14 cellular contexts compared by ENCODE assay signal in genomic region chr1:108461758-108462157, GRCh38. TPM values are rescaled to one million over a fixed set of nuclear protein-coding genes. Genes with fewer than 3 reads are reported as not detected.
DNase-seq lines count a peak whose midpoint lies in the region; ATAC-seq and TF ChIP-seq lines count a peak whose summit lies in the region.
"Not testable (repeated sequence)": the region's sequence is repeated elsewhere in the genome, so short reads cannot be mapped to it uniquely, and the experiment has no call there.
"Had no signal": no experiment of that assay in that cellular context is flagged by ENCODE, and none has a peak within 500 bp of the region (broad histone marks: within the 10 kb centered on the region; RNA-seq: fewer than 3 reads in every experiment).

No MANE protein-coding gene starts in this region.

- not testable (repeated sequence) for H4K20me1 ChIP-seq in DND-41 (ENCODE audit: insufficient read depth, low read length)

- not testable (repeated sequence) for H3K36me3 ChIP-seq in DND-41 (ENCODE audit: insufficient read depth, low read length); mucosa of descending colon (ENCODE audit: low read depth)

- ATAC-seq in DND-41 (ENCODE audit: insufficient read depth, low read depth) (0 out of 3 replicates have a peak, but pooled peaks have one; percentile 22), left colon (peak; percentile 82), mucosa of descending colon (peak; percentile 72)
- peak; percentile 17 for ATAC-seq in stimulated activated memory B cell treated with anti-CD40 and anti-IgM and Interleukin-4, amounts not matched to agents 10 μg/mL and 1 μg/mL and 100 μg/mL, for 72 hours

- not testable (repeated sequence) for H3K9ac ChIP-seq in DND-41 (ENCODE audit: low read depth, low read length)

- not testable (repeated sequence) for DNase-seq in DND-41, left colon, mucosa of descending colon

- H3K4me1 ChIP-seq in DND-41 (ENCODE audit: insufficient read depth, low read length); mucosa of descending colon (ENCODE audit: low read depth): not testable (repeated sequence)

- H2AFZ ChIP-seq in DND-41 (ENCODE audit: low read depth, low read length): not testable (repeated sequence)

- not testable (repeated sequence) for H3K27ac Mint-ChIP-seq in stimulated activated memory B cell treated with anti-CD40 and anti-IgM and Interleukin-4, amounts not matched to agents 10 μg/mL and 1 μg/mL and 100 μg/mL, for 72 hours

- H3K9me3 Mint-ChIP-seq in stimulated activated memory B cell treated with anti-CD40 and anti-IgM and Interleukin-4, amounts not matched to agents 10 μg/mL and 1 μg/mL and 100 μg/mL, for 72 hours: not testable (repeated sequence)

- not testable (repeated sequence) for H3K4me3 ChIP-seq in DND-41 (ENCODE audit: low read depth in 1 of 2, low read length in 2 of 2); mucosa of descending colon

- H3K27ac ChIP-seq in DND-41 (ENCODE audit: low read length): not testable (repeated sequence)

- not testable (repeated sequence) for H3K4me3 Mint-ChIP-seq in stimulated activated memory B cell treated with anti-CD40 and anti-IgM and Interleukin-4, amounts not matched to agents 10 μg/mL and 1 μg/mL and 100 μg/mL, for 72 hours

- not testable (repeated sequence) for H3K4me1 Mint-ChIP-seq in stimulated activated memory B cell treated with anti-CD40 and anti-IgM and Interleukin-4, amounts not matched to agents 10 μg/mL and 1 μg/mL and 100 μg/mL, for 72 hours

- H3K27me3 ChIP-seq in DND-41 (ENCODE audit: insufficient read depth, low read length, poor library complexity): not testable (repeated sequence)

- TF ChIP-seq CTCF in DND-41 (IDR thresholded peaks at IDR 0.05; ENCODE audit: borderline replicate concordance, extremely low read depth, low read length, poor library complexity, severe bottlenecking); mucosa of descending colon (IDR thresholded peaks at IDR 0.05): not testable (repeated sequence)

- not testable (repeated sequence) for H3K9me3 ChIP-seq in DND-41 (ENCODE audit: insufficient read depth, low read length, severe bottlenecking); mucosa of descending colon

- intact Hi-C loops in left colon (cut with DNase I, micrococcal nuclease); mucosa of descending colon (cut with DNase I, micrococcal nuclease): not testable (repeated sequence)

- H3K4me2 ChIP-seq in DND-41 (ENCODE audit: insufficient read depth, low read length): not testable (repeated sequence)

- not testable (repeated sequence) for H3K79me2 ChIP-seq in DND-41 (ENCODE audit: insufficient read depth, low read length)

- not testable (repeated sequence) for H3K36me3 Mint-ChIP-seq in stimulated activated memory B cell treated with anti-CD40 and anti-IgM and Interleukin-4, amounts not matched to agents 10 μg/mL and 1 μg/mL and 100 μg/mL, for 72 hours

- not testable (repeated sequence) for H3K27me3 Mint-ChIP-seq in stimulated activated memory B cell treated with anti-CD40 and anti-IgM and Interleukin-4, amounts not matched to agents 10 μg/mL and 1 μg/mL and 100 μg/mL, for 72 hours

RNA-seq across cellular contexts. Expression of gene NBPF6, which starts 11.6 kb away (rescaled TPM):
- total RNA-seq in left colon (under 1 TPM; 0.34 to 0.89 TPM), mucosa of descending colon (not detected)
- total RNA-seq: A172; A673; B cell; Calu3; CD4-positive, alpha-beta memory T cell; CD4-positive, alpha-beta T cell; CD4-positive, CD25-positive, alpha-beta regulatory T cell; CD8-positive, alpha-beta memory T cell; CD8-positive, alpha-beta T cell; Daoy had no signal

Comparison
In these comparisons a context has a peak if more than half of its experiments do, and no peak if none do; other contexts are left out.
1. ATAC-seq: peak in every context shown above with its lines; median percentile 82 in left colon; 72 in mucosa of descending colon; 22 in DND-41; 17 in stimulated activated memory B cell treated with anti-CD40 and anti-IgM and Interleukin-4, amounts not matched to agents 10 μg/mL and 1 μg/mL and 100 μg/mL, for 72 hours.